ENCODE assay signal across 8 cellular contexts in the genomic region with DNA sequence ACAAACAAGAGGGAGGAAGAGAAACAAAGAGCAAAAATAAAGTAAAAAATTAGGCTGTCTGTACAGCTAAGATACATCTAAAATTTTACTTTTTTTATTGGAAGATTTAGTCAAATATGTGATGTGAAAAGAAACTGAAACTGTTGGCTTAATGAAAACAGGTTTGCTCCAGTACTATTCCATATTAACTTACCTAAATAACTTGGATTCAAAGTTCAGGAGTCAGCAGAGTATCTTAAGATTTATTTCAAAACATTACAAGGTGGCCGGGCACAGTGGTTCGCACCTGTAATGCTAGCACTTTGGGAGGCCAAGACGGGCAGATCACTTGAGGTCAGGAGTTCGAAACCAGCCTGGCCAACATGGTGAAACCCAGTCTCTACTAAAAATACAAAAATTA.
"Had no signal": no experiment of that assay in that cellular context is flagged by ENCODE, and none has a peak within 500 bp of the region (broad histone marks: within the 10 kb centered on the region; RNA-seq: fewer than 3 reads in every experiment).

No MANE protein-coding gene starts in this region.

- ATAC-seq: GM23338, K562 had no signal

- H3K4me2 ChIP-seq: GM23338 had no signal

- H3K27ac ChIP-seq: HL-60 had no signal

- H2AFZ ChIP-seq: GM23338 had no signal

- DNase-seq: H9, HCEC 1CT, IMR-90 had no signal

- H3K4me3 ChIP-seq: GM23338, K562 had no signal

- FAIRE-seq: H1, H54, K562 had no signal
